Comparison of ENCODE assay signal across 1 cellular context in genomic region chr4:150952167-150952845, GRCh38.
TF ChIP-seq lines count a peak whose summit lies in the region.

No MANE protein-coding gene starts in this region.

TF ChIP-seq in K562, 482 proteins besides CTCF, POLR2A, EP300 and RAD21 (continued from another document and continues in another):
- TF ChIP-seq ZC3H8 (IDR thresholded peaks at IDR 0.05) (no peak), CSDE1 (IDR thresholded peaks at IDR 0.05) (no peak), MNT (conservative IDR thresholded peaks at IDR 0.05) (no peak), PKNOX1 (IDR thresholded peaks at IDR 0.05) (peak; percentile 50; the same call in 1 of the 2 replicates), ZNF12 (CRISPR knock-in tag; IDR thresholded peaks at IDR 0.05) (peak; percentile 70; the same call in 1 of the 2 replicates), TAF15 (IDR thresholded peaks at IDR 0.05; ENCODE audit: low read depth, low read length) (no peak), CBX8 (IDR thresholded peaks at IDR 0.05; ENCODE audit: borderline replicate concordance, extremely low read depth, low read depth, low read length, poor library complexity, severe bottlenecking) (no peak), DDX20 (tag; IDR thresholded peaks at IDR 0.05; ENCODE audit: low read depth) (no peak), ZBTB1 (CRISPR knock-in tag; IDR thresholded peaks at IDR 0.05; ENCODE audit: borderline replicate concordance, low read depth) (no peak), HIVEP1 (CRISPR knock-in tag; IDR thresholded peaks at IDR 0.05) (no peak), SMC3 (conservative IDR thresholded peaks at IDR 0.05; ENCODE audit: insufficient read depth, low read depth, low read length) (no peak), SUPT5H (IDR thresholded peaks at IDR 0.05) (no peak), FOXK1 (CRISPR knock-in tag; IDR thresholded peaks at IDR 0.05; ENCODE audit: borderline replicate concordance) (no peak), PRMT5 (CRISPR knock-in tag; IDR thresholded peaks at IDR 0.05) (no peak), NFE2 (IDR thresholded peaks at IDR 0.05; ENCODE audit: low read depth) (no peak), SOX6 (IDR thresholded peaks at IDR 0.05) (no peak), HMG20A (CRISPR knock-in tag; conservative IDR thresholded peaks at IDR 0.05) (no peak), ZNF407 (IDR thresholded peaks at IDR 0.05; ENCODE audit: low read depth) (no peak), ZBTB40 (IDR thresholded peaks at IDR 0.05) (no peak), ZBTB40 (CRISPR knock-in tag; IDR thresholded peaks at IDR 0.05) (no peak), NR2C2 (CRISPR knock-in tag; IDR thresholded peaks at IDR 0.05) (no peak), NR2C2 (tag; IDR thresholded peaks at IDR 0.05) (no peak), ZNF41 (CRISPR knock-in tag; conservative IDR thresholded peaks at IDR 0.05) (no peak), ZNF696 (CRISPR knock-in tag; conservative IDR thresholded peaks at IDR 0.05) (no peak), LCOR (CRISPR knock-in tag; IDR thresholded peaks at IDR 0.05) (no peak), YY1 (IDR thresholded peaks at IDR 0.05; ENCODE audit: borderline replicate concordance in 1 of 3, control insufficient read depth in 1 of 3, extremely low read depth in 1 of 3, insufficient read depth in 3 of 3, insufficient read length in 1 of 3, insufficient replicate concordance in 2 of 3, low read depth in 1 of 3, low read length in 2 of 3) (peak in 1 of 3 experiments; percentile 83), MAZ (CRISPR knock-in tag; conservative IDR thresholded peaks at IDR 0.05 in 1 of 2, IDR thresholded peaks at IDR 0.05 in 1 of 2) (peak in 1 of 2 experiments; percentile 64; a peak in 2 of 4 replicates), NONO (IDR thresholded peaks at IDR 0.05; ENCODE audit: low read depth in 2 of 2, low read length in 1 of 2) (no peak), TFAP4 (CRISPR knock-in tag; IDR thresholded peaks at IDR 0.05; ENCODE audit: borderline replicate concordance) (no peak), FIP1L1 (IDR thresholded peaks at IDR 0.05; ENCODE audit: low read depth, low read length, poor library complexity, severe bottlenecking) (no peak), DPF2 (IDR thresholded peaks at IDR 0.05) (peak; percentile 3; the same call in 1 of the 2 replicates), KAT2B (IDR thresholded peaks at IDR 0.05; ENCODE audit: low read depth, low read length) (no peak), BMI1 (IDR thresholded peaks at IDR 0.05; ENCODE audit: low read length) (no peak), PREB (CRISPR knock-in tag; IDR thresholded peaks at IDR 0.05) (no peak), HDAC1 (IDR thresholded peaks at IDR 0.05) (0 out of 4 replicates have a peak, but pooled peaks of 1 of the 2 experiments have one; percentile 22), IRF9 (tag; IDR thresholded peaks at IDR 0.05) (no peak), HSF4 (CRISPR knock-in tag; IDR thresholded peaks at IDR 0.05; ENCODE audit: borderline replicate concordance) (no peak), BRD4 (IDR thresholded peaks at IDR 0.05) (no peak), RCOR1 (IDR thresholded peaks at IDR 0.05; ENCODE audit: borderline replicate concordance in 1 of 2, low read depth in 2 of 2, low read length in 2 of 2) (peak in 1 of 2 experiments; percentile 35; a peak in 1 of 4 replicates)
